In genomic region chr6:2725999-2726567, GRCh38 we compare ENCODE assay signal across 9 cellular contexts.
A peak's percentile ranks its signal among the peaks of the same experiment; 100 is the strongest.
DNase-seq lines count a peak whose midpoint lies in the region; ATAC-seq and TF ChIP-seq lines count a peak whose summit lies in the region.
"Had no signal": no experiment of that assay in that cellular context is flagged by ENCODE, and none has a peak within 500 bp of the region (broad histone marks: within the 10 kb centered on the region; RNA-seq: fewer than 3 reads in every experiment).

No MANE protein-coding gene starts in this region.

- no peak for TF ChIP-seq CTCF in GM10266 (IDR thresholded peaks at IDR 0.05; ENCODE audit: control insufficient read depth, insufficient read depth, low read depth, missing control alignments)

- ATAC-seq in HG02798 (IDR thresholded peaks at IDR 0.05; ENCODE audit: poor library complexity, unreplicated experiment) (peak; percentile 54), SK-N-SH treated with all-trans-retinoic acid at 6 μM for 48 hours (peak; percentile 89), HG02763 (IDR thresholded peaks at IDR 0.05; ENCODE audit: unreplicated experiment) (no peak), HG03175 (IDR thresholded peaks at IDR 0.05; ENCODE audit: unreplicated experiment) (no peak)

- DNase-seq in GM10266 (ENCODE audit: extremely low spot score) (peak; percentile 51), medulla oblongata (ENCODE audit: extremely low spot score) (peak; percentile 51), midbrain (lab: John Stamatoyannopoulos, UW) (no peak)
- DNase-seq in stimulated activated CD4-positive, alpha-beta T cell treated with anti-CD3 and anti-CD28 coated beads, Interleukin-2, amount 100 ng/mL, for 24 hours: no peak
- DNase-seq: pancreas had no signal

TF ChIP-seq in SK-N-SH treated with all-trans-retinoic acid at 6 μM for 48 hours, 23 proteins besides CTCF, POLR2A, EP300 and RAD21:
- TF ChIP-seq ZFP30 (CRISPR knock-in tag; IDR thresholded peaks at IDR 0.05) (no peak), SNAI2 (CRISPR knock-in tag; IDR thresholded peaks at IDR 0.05) (no peak), ZNF565 (CRISPR knock-in tag; conservative IDR thresholded peaks at IDR 0.05; ENCODE audit: low read depth) (no peak)

Comparison
In these comparisons a context has a peak if more than half of its experiments do, and no peak if none do; other contexts are left out.
1. DNase-seq: peak in GM10266 (single experiment) and medulla oblongata (single experiment); none in stimulated activated CD4-positive, alpha-beta T cell treated with anti-CD3 and anti-CD28 coated beads, Interleukin-2, amount 100 ng/mL, for 24 hours (0 of 2) and midbrain (single experiment).
2. ATAC-seq: peak in HG02798 (single experiment) and SK-N-SH treated with all-trans-retinoic acid at 6 μM for 48 hours (single experiment); none in HG02763 (single experiment) and HG03175 (single experiment).